Comparison of ENCODE assay signal across 15 cellular contexts in genomic region chr1:25167269-25168192, GRCh38.
DNase-seq lines count a peak whose midpoint lies in the region; ATAC-seq and TF ChIP-seq lines count a peak whose summit lies in the region.
"Had no signal": no experiment of that assay in that cellular context is flagged by ENCODE, and none has a peak within 500 bp of the region (broad histone marks: within the 10 kb centered on the region; RNA-seq: fewer than 3 reads in every experiment).

No MANE protein-coding gene starts in this region.

- peak; percentile 55 for DNase-seq in Calu3
- DNase-seq in NCI-H526 treated with DMSO at 0.1 percent for 48 hours (lab: John Stamatoyannopoulos, UW) = peak; percentile 74
- DNase-seq in osteoblast (ENCODE audit: insufficient read length, low spot score, missing footprints) = peak; percentile 72
- no peak for DNase-seq in stimulated activated CD4-positive, alpha-beta T cell treated with anti-CD3 and anti-CD28 coated beads, Interleukin-2, amount 100 ng/mL, for 24 hours
- no peak for DNase-seq in natural killer cell
- DNase-seq: CD4-positive, CD25-positive, alpha-beta regulatory T cell; left ventricle myocardium inferior; NCI-H1694; ovary; T-helper 9 cell had no signal

- peaks cover 18% of the 10 kb centered on the region for H3K4me1 Mint-ChIP-seq in Calu3 (ENCODE audit: low read depth, unreplicated experiment)
- no peaks in the 10 kb centered on the region for H3K4me1 Mint-ChIP-seq in natural killer cell
- H3K4me1 Mint-ChIP-seq: CD4-positive, CD25-positive, alpha-beta regulatory T cell; stimulated activated memory B cell treated with anti-CD40 and anti-IgM and Interleukin-4, amounts not matched to agents 10 μg/mL and 1 μg/mL and 100 μg/mL, for 72 hours had no signal

- H3K9me3 Mint-ChIP-seq in Calu3 (ENCODE audit: low read depth, unreplicated experiment) (no peaks in the 10 kb centered on the region), natural killer cell (no peaks in the 10 kb centered on the region)

- H3K36me3 ChIP-seq in osteoblast (ENCODE audit: insufficient read depth, low read length) = no peaks in the 10 kb centered on the region
- H3K36me3 ChIP-seq: left ventricle myocardium inferior, ovary had no signal

- TF ChIP-seq CTCF in Calu3 (IDR thresholded peaks at IDR 0.05; ENCODE audit: unreplicated experiment) (no peak), osteoblast (IDR thresholded peaks at IDR 0.05; ENCODE audit: extremely low read depth, low read depth, low read length) (no peak), natural killer cell (IDR thresholded peaks at IDR 0.05) (no peak)

- peak; percentile 39 for ATAC-seq in esophagus mucosa
- ATAC-seq in natural killer cell = no peak
- ATAC-seq in HG03354 (IDR thresholded peaks at IDR 0.05; ENCODE audit: poor library complexity, severe bottlenecking, unreplicated experiment) = no peak
- ATAC-seq in GM19324 (IDR thresholded peaks at IDR 0.05; ENCODE audit: low FRiP score, unreplicated experiment) = no peak
- ATAC-seq: stimulated activated memory B cell treated with anti-CD40 and anti-IgM and Interleukin-4, amounts not matched to agents 10 μg/mL and 1 μg/mL and 100 μg/mL, for 72 hours had no signal

- no peaks in the 10 kb centered on the region for H3K27me3 Mint-ChIP-seq in Calu3 (ENCODE audit: unreplicated experiment)
- peaks cover 5 to 12% of the 10 kb centered on the region in 2 donors for H3K27me3 Mint-ChIP-seq in natural killer cell (ENCODE audit: low read depth in 2 of 2)
- H3K27me3 Mint-ChIP-seq: activated naive CD4-positive, alpha-beta T cell treated with anti-CD3 and anti-CD28 coated beads, Interleukin-2, amount 50 U/mL, for 24 hours had no signal

- H3K27ac ChIP-seq in osteoblast (ENCODE audit: low read depth, low read length) = no peak overlapping the region
- H3K27ac ChIP-seq: left ventricle myocardium inferior, ovary had no signal

- H3K36me3 Mint-ChIP-seq in Calu3 (ENCODE audit: insufficient read depth, unreplicated experiment) = no peaks in the 10 kb centered on the region
- H3K36me3 Mint-ChIP-seq in natural killer cell = no peaks in the 10 kb centered on the region
- H3K36me3 Mint-ChIP-seq: activated naive CD4-positive, alpha-beta T cell treated with anti-CD3 and anti-CD28 coated beads, Interleukin-2, amount 50 U/mL, for 24 hours; CD4-positive, CD25-positive, alpha-beta regulatory T cell; stimulated activated memory B cell treated with anti-CD40 and anti-IgM and Interleukin-4, amounts not matched to agents 10 μg/mL and 1 μg/mL and 100 μg/mL, for 72 hours had no signal

- intact Hi-C loops in Calu3 (cut with micrococcal nuclease; ENCODE audit: unreplicated experiment) (no loop called here), natural killer cell (cut with micrococcal nuclease) (no loop called here)

- peak overlapping the region; percentile 42 for H3K27ac Mint-ChIP-seq in Calu3 (ENCODE audit: unreplicated experiment)
- H3K27ac Mint-ChIP-seq in natural killer cell = no peak overlapping the region
- H3K27ac Mint-ChIP-seq: activated naive CD4-positive, alpha-beta T cell treated with anti-CD3 and anti-CD28 coated beads, Interleukin-2, amount 50 U/mL, for 24 hours; stimulated activated memory B cell treated with anti-CD40 and anti-IgM and Interleukin-4, amounts not matched to agents 10 μg/mL and 1 μg/mL and 100 μg/mL, for 72 hours had no signal

- H4K20me1 ChIP-seq in osteoblast (ENCODE audit: insufficient read depth, low read length) = no peaks in the 10 kb centered on the region

- H3K79me2 ChIP-seq in osteoblast (ENCODE audit: insufficient read depth, low read length) = no peaks in the 10 kb centered on the region

- CTCF ChIA-PET in Calu3 (lab: Charles Lee) = no interaction called here

- H3K4me3 ChIP-seq in osteoblast (ENCODE audit: insufficient read depth, low read length) = no peak overlapping the region
- H3K4me3 ChIP-seq: left ventricle myocardium inferior, ovary had no signal

- H3K4me1 ChIP-seq in osteoblast (ENCODE audit: insufficient read depth, low read length) = no peaks in the 10 kb centered on the region
- H3K4me1 ChIP-seq: left ventricle myocardium inferior had no signal

- H3K4me3 Mint-ChIP-seq in Calu3 (ENCODE audit: low read depth, unreplicated experiment) (no peak overlapping the region), natural killer cell (no peak overlapping the region)
- H3K4me3 Mint-ChIP-seq: activated naive CD4-positive, alpha-beta T cell treated with anti-CD3 and anti-CD28 coated beads, Interleukin-2, amount 50 U/mL, for 24 hours; CD4-positive, CD25-positive, alpha-beta regulatory T cell; stimulated activated memory B cell treated with anti-CD40 and anti-IgM and Interleukin-4, amounts not matched to agents 10 μg/mL and 1 μg/mL and 100 μg/mL, for 72 hours had no signal

- H3K9me3 ChIP-seq in osteoblast (ENCODE audit: low read depth, low read length) = no peaks in the 10 kb centered on the region
- H3K9me3 ChIP-seq: left ventricle myocardium inferior, ovary had no signal

- H3K4me2 ChIP-seq in osteoblast (ENCODE audit: insufficient read depth, low read length) = no peak overlapping the region

- H3K27me3 ChIP-seq in osteoblast (ENCODE audit: insufficient read depth, low read length) = peaks cover 21% of the 10 kb centered on the region
- H3K27me3 ChIP-seq: ovary had no signal

- no TSS peak for BruUV-seq in Calu3 (replicated peaks; lab: Mats Ljungman, UMichigan)

- no peak overlapping the region for H2AFZ ChIP-seq in osteoblast (ENCODE audit: low read length)

Comparison
In these comparisons a context has a peak if more than half of its experiments do, and no peak if none do; other contexts are left out.
1. DNase-seq: peak in Calu3 (single experiment), NCI-H526 treated with DMSO at 0.1 percent for 48 hours (single experiment) and osteoblast (single experiment); none in stimulated activated CD4-positive, alpha-beta T cell treated with anti-CD3 and anti-CD28 coated beads, Interleukin-2, amount 100 ng/mL, for 24 hours (0 of 2) and natural killer cell (single experiment).